ENCODE assay signal across 1 cellular context in the genomic region with DNA sequence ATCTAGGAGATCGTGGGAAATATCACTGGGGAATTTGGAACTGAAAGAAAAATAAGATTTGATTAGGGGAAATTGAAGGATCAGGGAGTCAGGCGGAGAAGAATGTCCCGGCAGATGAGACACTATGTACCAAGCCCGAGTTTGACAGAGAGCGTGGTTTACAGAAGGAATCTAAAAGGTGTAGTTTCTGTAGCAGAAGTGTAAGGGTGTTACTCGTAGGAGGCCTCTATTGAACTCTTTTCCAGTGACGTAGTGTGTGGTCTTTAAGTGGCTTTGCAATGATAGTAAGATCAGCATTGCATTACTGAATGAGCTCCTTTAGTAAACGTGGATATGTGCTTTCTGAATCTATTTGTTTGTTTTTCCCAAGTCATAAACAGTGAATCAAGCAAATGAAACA.
TF ChIP-seq lines count a peak whose summit lies in the region.

No MANE protein-coding gene starts in this region.

TF ChIP-seq in H1, 55 proteins besides CTCF, POLR2A, EP300 and RAD21:
- TF ChIP-seq SP4 (IDR thresholded peaks at IDR 0.05; ENCODE audit: low read length) (no peak), TEAD4 (IDR thresholded peaks at IDR 0.05; ENCODE audit: low read depth, low read length) (no peak), TAF7 (optimal IDR thresholded peaks at IDR 0.05; ENCODE audit: borderline replicate concordance, low read depth, low read length) (no peak), HDAC2 (IDR thresholded peaks at IDR 0.05; ENCODE audit: borderline replicate concordance in 1 of 2, low read depth in 2 of 2, low read length in 2 of 2) (no peak)
TF ChIP-seq in H1: peak in this region for 0.
